Comparison of ENCODE assay signal across 12 cellular contexts in genomic region chr16:27317320-27317719, GRCh38. TPM values are rescaled to one million over a fixed set of nuclear protein-coding genes. Genes with fewer than 3 reads are reported as not detected.
DNase-seq lines count a peak whose midpoint lies in the region; ATAC-seq, FAIRE-seq and TF ChIP-seq lines count a peak whose summit lies in the region.
"Had no signal": no experiment of that assay in that cellular context is flagged by ENCODE, and none has a peak within 500 bp of the region (broad histone marks: within the 10 kb centered on the region; RNA-seq: fewer than 3 reads in every experiment).

No MANE protein-coding gene starts in this region.

- POLR2A ChIA-PET in activated CD4-positive, alpha-beta T cell treated with anti-CD3 and anti-CD28 coated beads for 36 hours (lab: Charles Lee): interaction anchor here (0.6 to 6.1 kb wide), 20 partner anchors 19 to 148 kb away, joined by 3 to 111 read pairs (median 4); partner anchors contain the start of genes KDM8 and NSMCE1

- H3K4me1 ChIP-seq in kidney (ENCODE audit: control insufficient read depth in 1 of 2, insufficient read depth in 1 of 2, low read depth in 1 of 2, low read length in 2 of 2): peaks cover 0 to 17% of the 10 kb centered on the region in 2 donors

- no peak for TF ChIP-seq CTCF in kidney (IDR thresholded peaks at IDR 0.05; ENCODE audit: borderline replicate concordance, extremely low read depth, insufficient read depth)

- ATAC-seq in activated CD4-positive, alpha-beta T cell treated with anti-CD3 and anti-CD28 coated beads for 36 hours: no peak
- ATAC-seq in stimulated activated effector memory CD8-positive, alpha-beta T cell treated with anti-CD3 and anti-CD28 coated beads, Interleukin-12 subunit alpha, Interleukin-12 subunit beta, amount 100 ng/mL, for 72 hours: no peak
- no peak for ATAC-seq in GM18907 (IDR thresholded peaks at IDR 0.05; ENCODE audit: unreplicated experiment)
- ATAC-seq in GM19035 (IDR thresholded peaks at IDR 0.05; ENCODE audit: unreplicated experiment): no peak

- H3K27me3 Mint-ChIP-seq in activated CD4-positive, alpha-beta T cell treated with anti-CD3 and anti-CD28 coated beads for 36 hours: no peaks in the 10 kb centered on the region
- peaks cover 2% of the 10 kb centered on the region for H3K27me3 Mint-ChIP-seq in activated T-helper 1 cell treated with anti-CD3 and anti-CD28 coated beads, Interleukin-12 subunit alpha, Interleukin-12 subunit beta, Interleukin-2, Interleukin-4 antibody, amounts not matched to agents 30 ng/mL and 10 ng/mL and 1 ng/mL, durations not matched to agents 14 hours and 24 hours and 36 hours (ENCODE audit: insufficient read depth)

- peaks cover 67% of the 10 kb centered on the region for H3K36me3 Mint-ChIP-seq in activated CD4-positive, alpha-beta T cell treated with anti-CD3 and anti-CD28 coated beads for 36 hours (ENCODE audit: low read depth)
- H3K36me3 Mint-ChIP-seq in activated T-helper 1 cell treated with anti-CD3 and anti-CD28 coated beads, Interleukin-12 subunit alpha, Interleukin-12 subunit beta, Interleukin-2, Interleukin-4 antibody, amounts not matched to agents 30 ng/mL and 10 ng/mL and 1 ng/mL, durations not matched to agents 14 hours and 24 hours and 36 hours (ENCODE audit: low read depth): peaks cover 57% of the 10 kb centered on the region
- H3K36me3 Mint-ChIP-seq in stimulated activated effector memory CD8-positive, alpha-beta T cell treated with anti-CD3 and anti-CD28 coated beads, Interleukin-12 subunit alpha, Interleukin-12 subunit beta, amount 100 ng/mL, for 72 hours: peaks cover 90% of the 10 kb centered on the region

- peak overlapping the region in 1 of 2 donors; percentile 12 for H3K4me3 ChIP-seq in kidney (ENCODE audit: low read length in 2 of 2)

- peak overlapping the region; percentile 97 for H3K27ac Mint-ChIP-seq in activated CD4-positive, alpha-beta T cell treated with anti-CD3 and anti-CD28 coated beads for 36 hours
- H3K27ac Mint-ChIP-seq in activated T-helper 1 cell treated with anti-CD3 and anti-CD28 coated beads, Interleukin-12 subunit alpha, Interleukin-12 subunit beta, Interleukin-2, Interleukin-4 antibody, amounts not matched to agents 30 ng/mL and 10 ng/mL and 1 ng/mL, durations not matched to agents 14 hours and 24 hours and 36 hours: peak overlapping the region; percentile 99
- H3K27ac Mint-ChIP-seq in stimulated activated effector memory CD8-positive, alpha-beta T cell treated with anti-CD3 and anti-CD28 coated beads, Interleukin-12 subunit alpha, Interleukin-12 subunit beta, amount 100 ng/mL, for 72 hours: peak overlapping the region; percentile 91

- peaks cover 73% of the 10 kb centered on the region for H3K4me1 Mint-ChIP-seq in activated CD4-positive, alpha-beta T cell treated with anti-CD3 and anti-CD28 coated beads for 36 hours
- H3K4me1 Mint-ChIP-seq in activated T-helper 1 cell treated with anti-CD3 and anti-CD28 coated beads, Interleukin-12 subunit alpha, Interleukin-12 subunit beta, Interleukin-2, Interleukin-4 antibody, amounts not matched to agents 30 ng/mL and 10 ng/mL and 1 ng/mL, durations not matched to agents 14 hours and 24 hours and 36 hours (ENCODE audit: low read depth): peaks cover 68% of the 10 kb centered on the region
- peaks cover 84% of the 10 kb centered on the region for H3K4me1 Mint-ChIP-seq in stimulated activated effector memory CD8-positive, alpha-beta T cell treated with anti-CD3 and anti-CD28 coated beads, Interleukin-12 subunit alpha, Interleukin-12 subunit beta, amount 100 ng/mL, for 72 hours

- peak overlapping the region; percentile 90 for H3K4me3 Mint-ChIP-seq in activated CD4-positive, alpha-beta T cell treated with anti-CD3 and anti-CD28 coated beads for 36 hours
- peak overlapping the region; percentile 94 for H3K4me3 Mint-ChIP-seq in activated T-helper 1 cell treated with anti-CD3 and anti-CD28 coated beads, Interleukin-12 subunit alpha, Interleukin-12 subunit beta, Interleukin-2, Interleukin-4 antibody, amounts not matched to agents 30 ng/mL and 10 ng/mL and 1 ng/mL, durations not matched to agents 14 hours and 24 hours and 36 hours
- peak overlapping the region; percentile 100 for H3K4me3 Mint-ChIP-seq in stimulated activated effector memory CD8-positive, alpha-beta T cell treated with anti-CD3 and anti-CD28 coated beads, Interleukin-12 subunit alpha, Interleukin-12 subunit beta, amount 100 ng/mL, for 72 hours

- H3K9ac ChIP-seq in kidney (ENCODE audit: low read length in 2 of 2): no peak overlapping the region

- peak; percentile 34 for DNase-seq in activated CD4-positive, alpha-beta T cell treated with anti-CD3 and anti-CD28 coated beads for 36 hours
- no peak for DNase-seq in activated CD4-positive, alpha-beta T cell treated with anti-CD3 and anti-CD28 coated beads for 4 hours
- DNase-seq in activated T-helper 1 cell treated with anti-CD3 and anti-CD28 coated beads, Interleukin-12 subunit alpha, Interleukin-12 subunit beta, Interleukin-2, Interleukin-4 antibody, amounts not matched to agents 30 ng/mL and 10 ng/mL and 1 ng/mL, durations not matched to agents 14 hours and 24 hours and 36 hours (ENCODE audit: low spot score): no peak
- DNase-seq in kidney: peak; percentile 53
- no peak for DNase-seq in stimulated activated effector memory CD8-positive, alpha-beta T cell treated with anti-CD3 and anti-CD28 coated beads, Interleukin-12 subunit alpha, Interleukin-12 subunit beta, amount 100 ng/mL, for 72 hours (ENCODE audit: low spot score in 2 of 2)
- no peak for DNase-seq in hypothalamus (lab: John Stamatoyannopoulos, UW)
- DNase-seq: KG1 had no signal

- no peak for FAIRE-seq in kidney (lab: Jason Lieb, UNC)
- FAIRE-seq: astrocyte, TTC549 had no signal

- peak overlapping the region; percentile 18 to 78 for H3K27ac ChIP-seq in kidney (ENCODE audit: low read depth in 2 of 2, low read length in 2 of 2)
- H3K27ac ChIP-seq: 22Rv1 had no signal

- no peaks in the 10 kb centered on the region for H3K9me3 ChIP-seq in kidney (ENCODE audit: control insufficient read depth in 1 of 2, low read length in 2 of 2)

- no peaks in the 10 kb centered on the region for H3K9me3 Mint-ChIP-seq in activated CD4-positive, alpha-beta T cell treated with anti-CD3 and anti-CD28 coated beads for 36 hours (ENCODE audit: low read depth)
- H3K9me3 Mint-ChIP-seq in activated T-helper 1 cell treated with anti-CD3 and anti-CD28 coated beads, Interleukin-12 subunit alpha, Interleukin-12 subunit beta, Interleukin-2, Interleukin-4 antibody, amounts not matched to agents 30 ng/mL and 10 ng/mL and 1 ng/mL, durations not matched to agents 14 hours and 24 hours and 36 hours: no peaks in the 10 kb centered on the region
- no peaks in the 10 kb centered on the region for H3K9me3 Mint-ChIP-seq in stimulated activated effector memory CD8-positive, alpha-beta T cell treated with anti-CD3 and anti-CD28 coated beads, Interleukin-12 subunit alpha, Interleukin-12 subunit beta, amount 100 ng/mL, for 72 hours

- CTCF ChIA-PET in activated CD4-positive, alpha-beta T cell treated with anti-CD3 and anti-CD28 coated beads for 36 hours (lab: Charles Lee): interaction anchor here (0.6 to 5.6 kb wide), 20 partner anchors 11 to 157 kb away, joined by 3 to 80 read pairs (median 4); no protein-coding TSS in a partner anchor

- H3K36me3 ChIP-seq in kidney (ENCODE audit: control insufficient read depth in 1 of 2, insufficient read depth in 2 of 2, low read length in 2 of 2): no peaks in the 10 kb centered on the region

- intact Hi-C loops in activated CD4-positive, alpha-beta T cell treated with anti-CD3 and anti-CD28 coated beads for 36 hours (cut with DNase I, micrococcal nuclease): loop anchor here (2.0 to 5.0 kb wide), 2 partner anchors 139 to 140 kb away; no protein-coding TSS in a partner anchor
- intact Hi-C loops in activated T-helper 1 cell treated with anti-CD3 and anti-CD28 coated beads, Interleukin-12 subunit alpha, Interleukin-12 subunit beta, Interleukin-2, Interleukin-4 antibody, amounts not matched to agents 30 ng/mL and 10 ng/mL and 1 ng/mL, durations not matched to agents 14 hours and 24 hours and 36 hours (cut with micrococcal nuclease): loop anchor here (5.0 kb wide), 1 partner anchor 1350 kb away; no protein-coding TSS in a partner anchor
- intact Hi-C loops in kidney (cut with DNase I): no loop called here

RNA-seq across cellular contexts. Expression of gene IL4R, which starts 3.5 kb away (rescaled TPM):
- total RNA-seq in activated CD4-positive, alpha-beta T cell treated with anti-CD3 and anti-CD28 coated beads for 36 hours: 100 to 1,000 TPM; 185 to 229 TPM
- total RNA-seq in activated T-helper 1 cell treated with anti-CD3 and anti-CD28 coated beads, Interleukin-12 subunit alpha, Interleukin-12 subunit beta, Interleukin-2, Interleukin-4 antibody, amounts not matched to agents 30 ng/mL and 10 ng/mL and 1 ng/mL, durations not matched to agents 14 hours and 24 hours and 36 hours: 288 and 320 TPM in 2 replicates
- total RNA-seq in kidney: 115 TPM
- 13.8 TPM for polyA plus RNA-seq in kidney (ENCODE audit: insufficient read depth, low read depth, low replicate concordance)

RNA-seq across cellular contexts. Expression of gene NSMCE1, which starts 48.7 kb away (rescaled TPM):
- 100 to 1,000 TPM; 110 to 127 TPM for total RNA-seq in activated CD4-positive, alpha-beta T cell treated with anti-CD3 and anti-CD28 coated beads for 36 hours
- 128 and 134 TPM in 2 replicates for total RNA-seq in activated T-helper 1 cell treated with anti-CD3 and anti-CD28 coated beads, Interleukin-12 subunit alpha, Interleukin-12 subunit beta, Interleukin-2, Interleukin-4 antibody, amounts not matched to agents 30 ng/mL and 10 ng/mL and 1 ng/mL, durations not matched to agents 14 hours and 24 hours and 36 hours
- total RNA-seq in kidney: 72.1 TPM
- 145 TPM for polyA plus RNA-seq in kidney (ENCODE audit: insufficient read depth, low read depth, low replicate concordance)

Comparison
In these comparisons a context has a peak if more than half of its experiments do, and no peak if none do; other contexts are left out.
1. DNase-seq: peak in activated CD4-positive, alpha-beta T cell treated with anti-CD3 and anti-CD28 coated beads for 36 hours (single experiment) and kidney (single experiment); none in activated CD4-positive, alpha-beta T cell treated with anti-CD3 and anti-CD28 coated beads for 4 hours (0 of 2), activated T-helper 1 cell treated with anti-CD3 and anti-CD28 coated beads, Interleukin-12 subunit alpha, Interleukin-12 subunit beta, Interleukin-2, Interleukin-4 antibody, amounts not matched to agents 30 ng/mL and 10 ng/mL and 1 ng/mL, durations not matched to agents 14 hours and 24 hours and 36 hours (single experiment), stimulated activated effector memory CD8-positive, alpha-beta T cell treated with anti-CD3 and anti-CD28 coated beads, Interleukin-12 subunit alpha, Interleukin-12 subunit beta, amount 100 ng/mL, for 72 hours (0 of 2) and hypothalamus (0 of 51).
2. Peak in every context shown above with its lines, with median percentiles within 50 percentile points of each other: H3K27ac Mint-ChIP-seq and H3K4me3 Mint-ChIP-seq.